13 cellular contexts compared by ENCODE assay signal in the genomic region with DNA sequence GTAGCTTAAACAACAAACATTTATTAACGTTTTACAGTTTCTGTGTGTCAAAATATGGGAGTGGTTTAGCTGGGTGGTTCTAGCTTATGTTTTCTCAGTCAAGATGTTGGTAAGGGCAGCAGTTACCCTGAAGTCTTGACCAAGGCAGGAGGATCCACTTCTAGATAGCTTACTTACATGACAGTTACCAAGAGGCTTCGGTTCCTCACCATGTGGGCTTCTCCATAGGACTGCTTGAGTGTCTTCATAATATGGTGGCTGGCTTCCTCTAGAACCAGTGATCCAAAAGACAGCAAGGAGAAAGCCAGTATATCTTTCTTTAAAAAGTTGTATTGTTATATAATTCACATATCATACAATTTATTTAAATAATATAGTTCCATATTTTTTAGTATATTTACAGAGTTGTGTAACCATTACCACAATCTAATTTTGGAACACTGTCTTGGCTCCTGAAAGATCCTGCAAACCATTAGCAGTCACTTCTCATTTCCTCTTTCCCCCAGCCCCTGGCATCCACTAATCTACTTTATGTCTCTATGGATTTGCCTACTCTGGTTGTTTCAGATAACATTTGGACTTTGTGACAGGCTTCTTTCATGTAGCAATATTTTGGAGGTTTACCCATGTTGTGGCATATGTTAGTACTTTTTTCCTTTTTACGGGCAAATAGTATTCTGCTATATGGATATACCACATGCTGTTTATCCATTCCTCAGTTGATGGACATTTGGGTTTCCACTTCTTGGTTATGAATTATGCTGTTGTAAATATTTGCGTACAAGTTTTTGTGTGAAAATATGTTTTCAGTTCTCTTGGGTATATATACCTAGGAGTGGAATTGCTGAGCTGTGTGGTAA. TPM values are rescaled to one million over a fixed set of nuclear protein-coding genes. Genes with fewer than 3 reads are reported as not detected.
DNase-seq lines count a peak whose midpoint lies in the region; ATAC-seq and TF ChIP-seq lines count a peak whose summit lies in the region.
"Had no signal": no experiment of that assay in that cellular context is flagged by ENCODE, and none has a peak within 500 bp of the region (broad histone marks: within the 10 kb centered on the region; RNA-seq: fewer than 3 reads in every experiment).

No MANE protein-coding gene starts in this region.

- no peak overlapping the region for H3K9ac ChIP-seq in PC-3 (ENCODE audit: low read length)

- POLR2A ChIA-PET in PC-3 (lab: Charles Lee; ENCODE audit: unreplicated experiment) = no interaction called here

- no peak overlapping the region for H3K4me2 ChIP-seq in PC-3 (ENCODE audit: low read length)

- peaks cover 44% of the 10 kb centered on the region for H3K36me3 Mint-ChIP-seq in activated CD8-positive, alpha-beta memory T cell treated with anti-CD3 and anti-CD28 coated beads, Interleukin-2, amount 10 ng/mL, durations not matched to agents 7 days and 5 days

- H2AFZ ChIP-seq in PC-3 (ENCODE audit: low read length) = no peak overlapping the region

- H3K4me3 Mint-ChIP-seq in activated CD8-positive, alpha-beta memory T cell treated with anti-CD3 and anti-CD28 coated beads, Interleukin-2, amount 10 ng/mL, durations not matched to agents 7 days and 5 days = no peak overlapping the region
- H3K4me3 Mint-ChIP-seq: activated CD4-positive, alpha-beta memory T cell treated with anti-CD3 and anti-CD28 coated beads for 36 hours; CD4-positive, alpha-beta memory T cell had no signal

- H3K79me2 ChIP-seq in PC-3 (ENCODE audit: low read length) = peaks cover 41% of the 10 kb centered on the region

- intact Hi-C loops in PC-3 (cut with micrococcal nuclease) = loop anchor here (5.0 kb wide), 1 partner anchor 70 kb away; no protein-coding TSS in a partner anchor
- intact Hi-C loops in gastrocnemius medialis (cut with DNase I; ENCODE audit: low total_unique reads) = no loop called here

- in situ Hi-C loops in gastrocnemius medialis (cut with MboI; ENCODE audit: low sequenced_read_pairs in 4 of 4) = no loop called here

- H3K9me3 Mint-ChIP-seq in activated CD8-positive, alpha-beta memory T cell treated with anti-CD3 and anti-CD28 coated beads, Interleukin-2, amount 10 ng/mL, durations not matched to agents 7 days and 5 days (ENCODE audit: low read depth) = no peaks in the 10 kb centered on the region
- H3K9me3 Mint-ChIP-seq: activated CD4-positive, alpha-beta memory T cell treated with anti-CD3 and anti-CD28 coated beads for 36 hours had no signal

- H3K9me3 ChIP-seq in PC-3 (ENCODE audit: low read length) (no peaks in the 10 kb centered on the region), gastrocnemius medialis (no peaks in the 10 kb centered on the region)
- H3K9me3 ChIP-seq: tibial nerve had no signal

- H3K36me3 ChIP-seq in PC-3 (ENCODE audit: low read depth, low read length) (peaks cover 14% of the 10 kb centered on the region), gastrocnemius medialis (peaks cover 0 to 52% of the 10 kb centered on the region in 2 donors)

- ATAC-seq in PC-3 = no peak
- ATAC-seq in gastrocnemius medialis = peak; percentile 26 to 68
- ATAC-seq in activated CD8-positive, alpha-beta memory T cell treated with anti-CD3 and anti-CD28 coated beads, Interleukin-2, amount 10 ng/mL, durations not matched to agents 7 days and 5 days = no peak

- CTCF ChIA-PET in PC-3 (lab: Charles Lee) = interaction anchor here (0.6 kb wide), 1 partner anchor 25 kb away, joined by 3 read pairs; no protein-coding TSS in a partner anchor
- CTCF ChIA-PET in activated CD8-positive, alpha-beta memory T cell treated with anti-CD3 and anti-CD28 coated beads, Interleukin-2, amount 10 ng/mL, durations not matched to agents 7 days and 5 days (lab: Charles Lee) = interaction anchor here (0.6 to 1.3 kb wide), 2 partner anchors 27 to 71 kb away, joined by 3 read pairs; no protein-coding TSS in a partner anchor

- peak in 1 of 2 experiments; percentile 39 for DNase-seq in HL-60 (ENCODE audit: low read depth in 1 of 2, low spot score in 1 of 2)
- no peak for DNase-seq in PC-3
- DNase-seq in erythroblast (lab: John Stamatoyannopoulos, UW) = peak; percentile 6 to 16
- DNase-seq in gastrocnemius medialis = no peak
- DNase-seq in activated CD8-positive, alpha-beta memory T cell treated with anti-CD3 and anti-CD28 coated beads, Interleukin-2, amount 10 ng/mL, durations not matched to agents 7 days and 5 days = no peak
- DNase-seq in nucleus accumbens (lab: John Stamatoyannopoulos, UW) = no peak
- DNase-seq in SK-N-DZ (ENCODE audit: low spot score) = no peak
- no peak for DNase-seq in cerebellar cortex (ENCODE audit: low spot score)
- DNase-seq: activated CD4-positive, alpha-beta memory T cell treated with anti-CD3 and anti-CD28 coated beads for 36 hours; CD4-positive, alpha-beta memory T cell; NCI-H1092 treated with DMSO at 0.1 percent for 48 hours; occipital lobe had no signal

- no peaks in the 10 kb centered on the region for H3K27me3 ChIP-seq in HL-60 (ENCODE audit: insufficient read depth, poor library complexity, severe bottlenecking)
- H3K27me3 ChIP-seq in PC-3 (ENCODE audit: low read length) = no peaks in the 10 kb centered on the region
- H3K27me3 ChIP-seq in gastrocnemius medialis = no peaks in the 10 kb centered on the region
- H3K27me3 ChIP-seq: tibial nerve had no signal

- TF ChIP-seq POLR2A in erythroblast (IDR thresholded peaks at IDR 0.05; ENCODE audit: low read length) (no peak), gastrocnemius medialis (IDR thresholded peaks at IDR 0.05) (no peak)

- H4K20me1 ChIP-seq in PC-3 (ENCODE audit: low read length) = no peaks in the 10 kb centered on the region

- no peaks in the 10 kb centered on the region for H3F3A ChIP-seq in PC-3 (ENCODE audit: low read length, unreplicated experiment)

- no peak for TF ChIP-seq CTCF in HL-60 (IDR thresholded peaks at IDR 0.05; ENCODE audit: insufficient read depth, low read length)
- TF ChIP-seq CTCF in PC-3 (conservative IDR thresholded peaks at IDR 0.05; ENCODE audit: low read depth, low read length) = no peak
- TF ChIP-seq CTCF in gastrocnemius medialis (IDR thresholded peaks at IDR 0.05 in 4 of 5, conservative IDR thresholded peaks at IDR 0.05 in 1 of 5) = no peak

- no peak overlapping the region for H3K4me3 ChIP-seq in HL-60 (replicated peaks; ENCODE audit: insufficient read depth, low read length)
- no peak overlapping the region for H3K4me3 ChIP-seq in PC-3 (ENCODE audit: low read length)
- no peak overlapping the region for H3K4me3 ChIP-seq in gastrocnemius medialis
- H3K4me3 ChIP-seq: tibial nerve had no signal

- H3K4me1 ChIP-seq in PC-3 (ENCODE audit: insufficient read depth, low read length) (peaks cover 46% of the 10 kb centered on the region), gastrocnemius medialis (peaks cover 0 to 4% of the 10 kb centered on the region in 2 donors)

- no TSS peak for BruUV-seq in PC-3 (replicated peaks; lab: Mats Ljungman, UMichigan)

- H3K27me3 Mint-ChIP-seq in activated CD8-positive, alpha-beta memory T cell treated with anti-CD3 and anti-CD28 coated beads, Interleukin-2, amount 10 ng/mL, durations not matched to agents 7 days and 5 days = no peaks in the 10 kb centered on the region
- H3K27me3 Mint-ChIP-seq: activated CD4-positive, alpha-beta memory T cell treated with anti-CD3 and anti-CD28 coated beads for 36 hours; CD4-positive, alpha-beta memory T cell had no signal

- no peak overlapping the region for H3K27ac Mint-ChIP-seq in activated CD8-positive, alpha-beta memory T cell treated with anti-CD3 and anti-CD28 coated beads, Interleukin-2, amount 10 ng/mL, durations not matched to agents 7 days and 5 days
- H3K27ac Mint-ChIP-seq: activated CD4-positive, alpha-beta memory T cell treated with anti-CD3 and anti-CD28 coated beads for 36 hours had no signal

- peak overlapping the region; percentile 49 for H3K27ac ChIP-seq in HL-60 (replicated peaks)
- 0 out of 2 replicates have a peak overlapping the region, but pooled peaks have one; percentile 2 for H3K27ac ChIP-seq in PC-3 (ENCODE audit: low read length)
- H3K27ac ChIP-seq in gastrocnemius medialis = peak overlapping the region in 3 of 4 donors; percentile 11 to 61 (median 24)
- H3K27ac ChIP-seq: tibial nerve had no signal

- H3K4me1 Mint-ChIP-seq in activated CD8-positive, alpha-beta memory T cell treated with anti-CD3 and anti-CD28 coated beads, Interleukin-2, amount 10 ng/mL, durations not matched to agents 7 days and 5 days = peaks cover 5% of the 10 kb centered on the region

- H3K9me2 ChIP-seq in PC-3 (replicated peaks; ENCODE audit: low read length) = no peaks in the 10 kb centered on the region

RNA-seq across cellular contexts. Expression of a gene that starts 33.3 kb away (rescaled TPM):
- total RNA-seq in PC-3 (2014; rRNA removed) = 21.9 and 22.5 TPM in 2 replicates
- total RNA-seq in gastrocnemius medialis = 10 to 100 TPM; 47.6 to 84.4 (median 56.4) TPM
- 10 to 100 TPM; 44.7 to 53.0 TPM for total RNA-seq in activated CD8-positive, alpha-beta memory T cell treated with anti-CD3 and anti-CD28 coated beads, Interleukin-2, amount 10 ng/mL, durations not matched to agents 7 days and 5 days
- polyA plus RNA-seq in SK-N-DZ (2014; cell fraction: cytosol; rRNA removed) = 41.8 and 47.4 TPM in 2 replicates
- polyA plus RNA-seq in SK-N-DZ (2014; cell fraction: nucleus; rRNA removed) = 16.2 and 16.5 TPM in 2 replicates

Comparison
In these comparisons a context has a peak if more than half of its experiments do, and no peak if none do; other contexts are left out.
1. DNase-seq: peak in erythroblast (2 of 2); none in PC-3 (single experiment), gastrocnemius medialis (0 of 2), activated CD8-positive, alpha-beta memory T cell treated with anti-CD3 and anti-CD28 coated beads, Interleukin-2, amount 10 ng/mL, durations not matched to agents 7 days and 5 days (single experiment), nucleus accumbens (0 of 56), SK-N-DZ (single experiment) and cerebellar cortex (single experiment).
2. ATAC-seq: peak in gastrocnemius medialis (2 of 2); none in PC-3 (single experiment) and activated CD8-positive, alpha-beta memory T cell treated with anti-CD3 and anti-CD28 coated beads, Interleukin-2, amount 10 ng/mL, durations not matched to agents 7 days and 5 days (single experiment).
3. Peak in every context shown above with its lines, with median percentiles within 50 percentile points of each other: H3K27ac ChIP-seq.